8 cellular contexts compared by ENCODE assay signal in genomic region chr7:92609921-92610518, GRCh38. TPM values are rescaled to one million over a fixed set of nuclear protein-coding genes. Genes with fewer than 3 reads are reported as not detected.
DNase-seq lines count a peak whose midpoint lies in the region; ATAC-seq and TF ChIP-seq lines count a peak whose summit lies in the region.

No MANE protein-coding gene starts in this region.

- intact Hi-C loops in adrenal gland (cut with DNase I) = loop anchor here in 1 of 2 donors (10.0 kb wide), 1 partner anchor 445 kb away; no protein-coding TSS in a partner anchor

- H3K4me1 ChIP-seq in Karpas-422 (ENCODE audit: low read length) = peaks cover 24% of the 10 kb centered on the region
- H3K4me1 ChIP-seq in adrenal gland (replicated peaks in 1 of 2) = peaks cover 15 to 39% of the 10 kb centered on the region in 2 donors

- no peaks in the 10 kb centered on the region for H3K9me2 ChIP-seq in Karpas-422 (replicated peaks; ENCODE audit: insufficient read depth, low read length)

- TF ChIP-seq POLR2A in adrenal gland (IDR thresholded peaks at IDR 0.05) = no peak

- H3K27ac ChIP-seq in Karpas-422 (ENCODE audit: low read length) (no peak overlapping the region), adrenal gland (no peak overlapping the region)

- no peak overlapping the region for H3K4me2 ChIP-seq in Karpas-422 (ENCODE audit: low read depth, low read length, poor library complexity, severe bottlenecking)

- peak; percentile 15 for DNase-seq in NCI-H1436 treated with DMSO at 0.1 percent for 48 hours (lab: John Stamatoyannopoulos, UW)
- no peak for DNase-seq in NCI-H1436 (lab: John Stamatoyannopoulos, UW)
- DNase-seq in Karpas-422 = peak; percentile 72
- no peak for DNase-seq in adrenal gland
- DNase-seq in memory B cell (ENCODE audit: low spot score in 2 of 2) = no peak

- no peak overlapping the region for H3K9ac ChIP-seq in Karpas-422 (ENCODE audit: low read length)

- H3K4me3 ChIP-seq in Karpas-422 (ENCODE audit: low read length) (no peak overlapping the region), adrenal gland (no peak overlapping the region)

- no peaks in the 10 kb centered on the region for H3K9me3 ChIP-seq in Karpas-422 (ENCODE audit: low read length)
- peaks cover 0 to 4% (median 0%) of the 10 kb centered on the region in 3 donors for H3K9me3 ChIP-seq in adrenal gland (replicated peaks in 1 of 3)

- no peaks in the 10 kb centered on the region for H4K20me1 ChIP-seq in Karpas-422 (ENCODE audit: insufficient read depth, low read depth, low read length)

- no peaks in the 10 kb centered on the region for H3K4me1 Mint-ChIP-seq in memory B cell

- no peak overlapping the region for H3K4me3 Mint-ChIP-seq in memory B cell

- H2AFZ ChIP-seq in Karpas-422 (ENCODE audit: low read length) = no peak overlapping the region

- no peak overlapping the region for H3K27ac Mint-ChIP-seq in memory B cell

- ATAC-seq in memory B cell (ENCODE audit: low read depth) = peak; percentile 39
- no peak for ATAC-seq in GM19328 (IDR thresholded peaks at IDR 0.05; ENCODE audit: unreplicated experiment)
- no peak for ATAC-seq in HG03469 (IDR thresholded peaks at IDR 0.05; ENCODE audit: unreplicated experiment)
- ATAC-seq in HG03280 (IDR thresholded peaks at IDR 0.05; ENCODE audit: unreplicated experiment) = no peak

- H3K36me3 Mint-ChIP-seq in memory B cell = peaks cover 5% of the 10 kb centered on the region

- H3K9me3 Mint-ChIP-seq in memory B cell = no peaks in the 10 kb centered on the region

- TF ChIP-seq CTCF in adrenal gland (IDR thresholded peaks at IDR 0.05) = peak in 5 of 6 experiments; percentile 29 to 52 (median 47)

- WGBS in adrenal gland, 4 donors = 33 to 47% (median 38%) methylated on average over 5 of the region's 5 CpGs

- no peaks in the 10 kb centered on the region for H3K27me3 ChIP-seq in Karpas-422 (ENCODE audit: low read length)
- no peaks in the 10 kb centered on the region for H3K27me3 ChIP-seq in adrenal gland

- H3K27me3 Mint-ChIP-seq in memory B cell = no peaks in the 10 kb centered on the region

- H3K36me3 ChIP-seq in Karpas-422 (ENCODE audit: insufficient read depth, low read length) = no peaks in the 10 kb centered on the region; the same call in 1 of the 2 replicates
- peaks cover 0 to 3% of the 10 kb centered on the region in 2 donors for H3K36me3 ChIP-seq in adrenal gland (replicated peaks in 1 of 2)

- no peaks in the 10 kb centered on the region for H3K79me2 ChIP-seq in Karpas-422 (ENCODE audit: low read length)

RNA-seq across cellular contexts. Expression of gene FAM133B, which starts 19.8 kb away (rescaled TPM):
- total RNA-seq in Karpas-422 (2014; rRNA removed; shearing (Covaris generic); ENCODE audit: low replicate concordance) = 18.8 and 41.2 TPM in 2 replicates
- 10 to 100 TPM in 7 of 8 donors, 1 to 10 TPM in 1; 8.7 to 31.1 (median 16.4) TPM for total RNA-seq in adrenal gland
- polyA plus RNA-seq in adrenal gland = 10 to 100 TPM; 25.8 to 40.1 (median 29.9) TPM

Comparison
In these comparisons a context has a peak if more than half of its experiments do, and no peak if none do; other contexts are left out.
1. DNase-seq: peak in NCI-H1436 treated with DMSO at 0.1 percent for 48 hours (single experiment) and Karpas-422 (single experiment); none in NCI-H1436 (single experiment), adrenal gland (0 of 7) and memory B cell (0 of 2).